ENCODE assay signal across 32 cellular contexts in genomic region chrX:11967986-11968385, GRCh38.
A peak's percentile ranks its signal among the peaks of the same experiment; 100 is the strongest.
DNase-seq lines count a peak whose midpoint lies in the region; ATAC-seq, FAIRE-seq and TF ChIP-seq lines count a peak whose summit lies in the region.
"Had no signal": no experiment of that assay in that cellular context is flagged by ENCODE, and none has a peak within 500 bp of the region (broad histone marks: within the 10 kb centered on the region; RNA-seq: fewer than 3 reads in every experiment).

No MANE protein-coding gene starts in this region.

- peak; percentile 10 for TF ChIP-seq CTCF in RWPE2 (IDR thresholded peaks at IDR 0.05; ENCODE audit: poor library complexity, severe bottlenecking)
- no peak for TF ChIP-seq CTCF in prostate gland (IDR thresholded peaks at IDR 0.05)

- peak; percentile 14 for FAIRE-seq in GM19239 (lab: Jason Lieb, UNC)
- FAIRE-seq: frontal cortex, H1, kidney, RCC 7860 had no signal

- peak overlapping the region; percentile 60 for H3K27ac ChIP-seq in RWPE2 (ENCODE audit: poor library complexity, severe bottlenecking)
- H3K27ac ChIP-seq in prostate gland = no peak overlapping the region
- H3K27ac ChIP-seq: ascending aorta; BLaER1 treated with 17β-estradiol and CSF1 and Interleukin-3, amounts not matched to agents 10 nM and 100 nM; heart right ventricle; upper lobe of left lung had no signal

- H3K4me3 ChIP-seq in RWPE2 (ENCODE audit: severe bottlenecking) (no peak overlapping the region), prostate gland (no peak overlapping the region)
- H3K4me3 ChIP-seq: ascending aorta; BLaER1 treated with 17β-estradiol and CSF1 and Interleukin-3, amounts not matched to agents 10 nM and 100 nM; esophagus squamous epithelium; heart right ventricle; upper lobe of left lung had no signal

- DNase-seq in GM19239 (ENCODE audit: insufficient read length, low spot score) = no peak
- DNase-seq in RWPE2 (ENCODE audit: low spot score) = no peak
- DNase-seq in renal cortical epithelial cell (ENCODE audit: low read depth) = peak; percentile 63
- DNase-seq in prostate gland (ENCODE audit: low spot score) = no peak
- DNase-seq: activated CD4-positive, alpha-beta T cell treated with anti-CD3 and anti-CD28 coated beads, Interleukin-2, amount 10 ng/mL, durations not matched to agents 24 days and 14 days; activated CD8-positive, alpha-beta memory T cell treated with anti-CD3 and anti-CD28 coated beads for 24 hours; activated naive CD8-positive, alpha-beta T cell treated with anti-CD3 and anti-CD28 coated beads, Interleukin-2, amount 10 ng/mL, durations not matched to agents 7 days and 5 days; activated T-cell treated with anti-CD3 and anti-CD28 coated beads for 4 hours; caudate nucleus; cortex of kidney; DND-41; esophagus squamous epithelium; heart right ventricle; kidney; NCI-H1436 treated with DMSO at 0.1 percent for 48 hours; NCI-H2081 treated with DMSO at 0.1 percent for 48 hours; NCI-H2227 treated with DMSO at 0.1 percent for 48 hours; SIG-M5; substantia nigra; SW 1271; upper lobe of left lung had no signal

- H3K27me3 ChIP-seq in RWPE2 (ENCODE audit: insufficient read depth, poor library complexity, severe bottlenecking) = no peaks in the 10 kb centered on the region
- H3K27me3 ChIP-seq in prostate gland (replicated peaks; ENCODE audit: insufficient read depth) = no peaks in the 10 kb centered on the region
- H3K27me3 ChIP-seq: ascending aorta, esophagus squamous epithelium, heart right ventricle, upper lobe of left lung had no signal

- 92% methylated on average over 1 of the region's 1 CpG for WGBS in prostate gland

- H3K9me3 ChIP-seq in RWPE2 (ENCODE audit: severe bottlenecking) (no peaks in the 10 kb centered on the region), prostate gland (no peaks in the 10 kb centered on the region)
- H3K9me3 ChIP-seq: ascending aorta, esophagus squamous epithelium, heart right ventricle, upper lobe of left lung had no signal

- TF ChIP-seq POLR2A in prostate gland (IDR thresholded peaks at IDR 0.05) = no peak

- intact Hi-C loops in prostate gland (cut with DNase I) = no loop called here

- H3K36me3 ChIP-seq in RWPE2 (ENCODE audit: low read depth) = no peaks in the 10 kb centered on the region
- no peaks in the 10 kb centered on the region for H3K36me3 ChIP-seq in prostate gland
- H3K36me3 ChIP-seq: ascending aorta; BLaER1 treated with 17β-estradiol and CSF1 and Interleukin-3, amounts not matched to agents 10 nM and 100 nM; esophagus squamous epithelium; heart right ventricle; upper lobe of left lung had no signal

- peak; percentile 54 for ATAC-seq in RWPE2 (ENCODE audit: low read depth)
- peak; percentile 38 for ATAC-seq in esophagus mucosa
- no peak for ATAC-seq in GM19035 (IDR thresholded peaks at IDR 0.05; ENCODE audit: unreplicated experiment)
- no peak for ATAC-seq in HG03039 (IDR thresholded peaks at IDR 0.05; ENCODE audit: unreplicated experiment)
- no peak for ATAC-seq in activated CD4-positive, CD25-positive, alpha-beta regulatory T cell treated with anti-CD3 and anti-CD28 coated beads, Interleukin-2, amount 50 U/mL, for 24 hours
- ATAC-seq: heart right ventricle; natural killer cell treated with Interleukin-12 subunit alpha and Interleukin-12 subunit beta and Interleukin-15 and Interleukin-18, amount 100 ng/mL, for 72 hours; stimulated activated memory B cell treated with anti-CD40 and anti-IgM and Interleukin-4, amounts not matched to agents 10 μg/mL and 1 μg/mL and 100 μg/mL, for 72 hours had no signal

- H3K4me1 ChIP-seq in RWPE2 (ENCODE audit: insufficient read depth, poor library complexity, severe bottlenecking) = peaks cover 7% of the 10 kb centered on the region
- H3K4me1 ChIP-seq in prostate gland (replicated peaks) = no peaks in the 10 kb centered on the region
- H3K4me1 ChIP-seq: ascending aorta; BLaER1 treated with 17β-estradiol and CSF1 and Interleukin-3, amounts not matched to agents 10 nM and 100 nM; esophagus squamous epithelium; heart right ventricle; upper lobe of left lung had no signal

Comparison
In these comparisons a context has a peak if more than half of its experiments do, and no peak if none do; other contexts are left out.
1. ATAC-seq: peak in RWPE2 (single experiment) and esophagus mucosa (single experiment); none in GM19035 (single experiment), HG03039 (single experiment) and activated CD4-positive, CD25-positive, alpha-beta regulatory T cell treated with anti-CD3 and anti-CD28 coated beads, Interleukin-2, amount 50 U/mL, for 24 hours (0 of 2).